Comparison of ENCODE assay signal across 8 cellular contexts in the genomic region with DNA sequence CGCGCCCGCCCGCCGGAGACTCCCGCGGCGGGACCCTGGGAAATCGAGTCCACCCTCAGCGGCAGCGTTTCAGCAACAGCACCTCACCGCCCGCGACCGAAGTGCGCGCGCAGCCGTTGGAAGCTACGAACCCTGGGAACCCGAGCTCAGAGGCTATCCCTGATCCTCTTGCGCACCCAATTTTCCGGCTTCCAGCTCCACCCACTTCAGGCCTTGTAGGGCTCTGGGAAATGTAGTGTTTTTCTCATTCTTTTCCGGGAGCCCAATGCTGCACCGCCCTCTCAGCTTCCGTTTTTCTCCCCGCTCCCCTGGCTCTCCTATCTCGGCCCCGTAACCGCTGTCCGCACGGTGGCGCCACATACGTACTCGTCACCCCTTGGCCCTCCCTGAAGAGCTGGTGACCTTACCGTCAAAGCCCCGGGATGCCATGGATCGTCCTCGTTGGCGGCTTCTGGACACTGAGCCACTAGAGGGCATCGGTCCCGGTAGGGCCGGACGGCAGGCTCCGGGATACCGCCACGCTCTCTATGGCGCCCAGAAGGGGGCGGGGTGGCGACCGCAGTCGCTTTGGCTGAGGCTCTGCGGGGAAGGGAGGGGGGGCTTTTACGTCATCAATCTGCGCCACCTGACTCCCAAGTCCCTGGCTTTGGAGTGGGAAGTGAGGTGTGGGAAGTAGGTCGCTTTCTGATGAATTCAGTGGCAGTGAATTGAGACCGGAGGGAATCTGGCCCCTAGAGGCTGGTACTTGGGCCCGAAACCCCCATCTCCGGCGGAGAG. TPM values are rescaled to one million over a fixed set of nuclear protein-coding genes. Genes with fewer than 3 reads are reported as not detected.
A peak's percentile ranks its signal among the peaks of the same experiment; 100 is the strongest.
DNase-seq lines count a peak whose midpoint lies in the region; ATAC-seq and TF ChIP-seq lines count a peak whose summit lies in the region.

A gene (plus strand): TSS at position 687 of the 777 bp plus-strand sequence. CDS start 3,948 bp downstream, outside the sequence.
A gene (minus strand): TSS at position 102 of the 777 bp plus-strand sequence. CDS start 225 bp downstream, outside the sequence.

- no peaks in the 10 kb centered on the region for H3K9me2 ChIP-seq in PC-9 (ENCODE audit: insufficient read depth)

- intact Hi-C loops in PC-9 (cut with micrococcal nuclease; ENCODE audit: unreplicated experiment): loop anchor here (1.0 kb wide), 2 partner anchors 305 to 611 kb away; a partner anchor contains a TSS

- H3K27me3 Mint-ChIP-seq in activated T-cell treated with anti-CD3 and anti-CD28 coated beads, Interleukin-2, amount 50 U/mL, for 24 hours: no peaks in the 10 kb centered on the region

- peak within 1 kb of the TSS; percentile 99 for H3K4me3 Mint-ChIP-seq in activated T-cell treated with anti-CD3 and anti-CD28 coated beads, Interleukin-2, amount 50 U/mL, for 24 hours

- peak within 1 kb of the TSS; percentile 95 for H3K4me3 ChIP-seq in Jurkat, Clone E6-1 (ENCODE audit: low read length)
- H3K4me3 ChIP-seq in PC-9 (peak within 1 kb of the TSS; percentile 92), mucosa of stomach (ENCODE audit: low read length) (peak within 1 kb of the TSS; percentile 96)

- peaks cover 83% of the 10 kb centered on the region for H3K79me2 ChIP-seq in PC-9 (ENCODE audit: low read depth)

- H3K4me1 ChIP-seq in PC-9 (replicated peaks; ENCODE audit: insufficient read depth) (peaks cover 25% of the 10 kb centered on the region; the same call in 1 of the 2 replicates), mucosa of stomach (ENCODE audit: control insufficient read depth, insufficient read depth, low read length) (no peaks in the 10 kb centered on the region)

- peak within 1 kb of the TSS; percentile 87 for H2AFZ ChIP-seq in PC-9

- no peaks in the 10 kb centered on the region for H3K27me3 ChIP-seq in PC-9 (ENCODE audit: insufficient read depth, low read depth)
- H3K27me3 ChIP-seq in mucosa of stomach (ENCODE audit: control insufficient read depth, insufficient read depth, low read length): no peaks in the 10 kb centered on the region

- H4K20me1 ChIP-seq in PC-9 (ENCODE audit: insufficient read depth): peaks cover 6% of the 10 kb centered on the region

- peaks cover 38% of the 10 kb centered on the region for H3K36me3 ChIP-seq in PC-9 (ENCODE audit: low read depth)
- no peaks in the 10 kb centered on the region for H3K36me3 ChIP-seq in mucosa of stomach (ENCODE audit: control insufficient read depth, insufficient read depth, low read length)

- peak; percentile 91 for TF ChIP-seq CTCF in PC-9 (conservative IDR thresholded peaks at IDR 0.05)

- no peaks in the 10 kb centered on the region for H3K9me3 ChIP-seq in PC-9 (ENCODE audit: insufficient read depth, low read depth)
- H3K9me3 ChIP-seq in mucosa of stomach (ENCODE audit: control insufficient read depth, low read length): no peaks in the 10 kb centered on the region

- H3K27ac ChIP-seq in PC-9: peak within 1 kb of the TSS; percentile 93

- peaks cover 9% of the 10 kb centered on the region; the same call in 1 of the 2 replicates for H3F3A ChIP-seq in PC-9 (ENCODE audit: insufficient read depth, low read depth)

- H3K36me3 Mint-ChIP-seq in activated T-cell treated with anti-CD3 and anti-CD28 coated beads, Interleukin-2, amount 50 U/mL, for 24 hours (ENCODE audit: low read depth): peaks cover 60% of the 10 kb centered on the region

- H3K4me1 Mint-ChIP-seq in activated T-cell treated with anti-CD3 and anti-CD28 coated beads, Interleukin-2, amount 50 U/mL, for 24 hours (ENCODE audit: low read depth): peaks cover 40% of the 10 kb centered on the region

- H3K27ac Mint-ChIP-seq in activated T-cell treated with anti-CD3 and anti-CD28 coated beads, Interleukin-2, amount 50 U/mL, for 24 hours: peak within 1 kb of the TSS; percentile 99

- H3K4me2 ChIP-seq in PC-9: peak within 1 kb of the TSS; percentile 97

- ATAC-seq in GM21576 (IDR thresholded peaks at IDR 0.05; ENCODE audit: unreplicated experiment): peak; percentile 86

- DNase-seq in DMS153 treated with DMSO at 0.1 percent for 48 hours (lab: John Stamatoyannopoulos, UW; ENCODE audit: unreplicated experiment): peak; percentile 100
- peak; percentile 98 for DNase-seq in Jurkat, Clone E6-1 (ENCODE audit: low read depth, low spot score)
- DNase-seq in PC-9: peak; percentile 96 to 98
- peak; percentile 97 for DNase-seq in activated T-cell treated with anti-CD3 and anti-CD28 coated beads, Interleukin-2, amount 50 U/mL, for 24 hours
- DNase-seq in erythroblast (lab: John Stamatoyannopoulos, UW): peak; percentile 100
- DNase-seq in stimulated activated CD8-positive, alpha-beta memory T cell treated with anti-CD3 and anti-CD28 coated beads, Interleukin-7, amount 100 ng/mL, for 24 hours (ENCODE audit: low read depth): peak; percentile 93

- CTCF ChIA-PET in PC-9 (lab: Charles Lee): interaction anchor here (0.6 to 0.9 kb wide), 10 partner anchors 29 to 1246 kb away, joined by 3 to 9 read pairs (median 4); a partner anchor contains a TSS

- POLR2A ChIA-PET in PC-9 (lab: Charles Lee; ENCODE audit: unreplicated experiment): interaction anchor here (0.5 to 0.9 kb wide), 11 partner anchors 11 to 1551 kb away, joined by 3 to 17 read pairs (median 4); a partner anchor contains a TSS

- no TSS peak for BruUV-seq in PC-9 (replicated peaks; lab: Mats Ljungman, UMichigan)

- peak; percentile 77 for TF ChIP-seq POLR2A in erythroblast (IDR thresholded peaks at IDR 0.05; ENCODE audit: low read length)

- H3K9me3 Mint-ChIP-seq in activated T-cell treated with anti-CD3 and anti-CD28 coated beads, Interleukin-2, amount 50 U/mL, for 24 hours: no peaks in the 10 kb centered on the region

- H3K9ac ChIP-seq in mucosa of stomach (ENCODE audit: low read length): peak within 1 kb of the TSS; percentile 97

RNA-seq across cellular contexts. Expression of the first gene that starts in this region (rescaled TPM):
- 10.4 TPM for polyA plus RNA-seq in Jurkat, Clone E6-1 (2012; ENCODE audit: insufficient read depth, insufficient read length)
- 13.7 and 19.6 TPM in 2 replicates for total RNA-seq in PC-9 (2021)

RNA-seq across cellular contexts. Expression of the second gene that starts in this region (rescaled TPM):
- 47.1 TPM for polyA plus RNA-seq in Jurkat, Clone E6-1 (2012; ENCODE audit: insufficient read depth, insufficient read length)
- total RNA-seq in PC-9 (2021): 104 and 123 TPM in 2 replicates

Comparison
In these comparisons a context has a peak if more than half of its experiments do, and no peak if none do; other contexts are left out.
1. Peak in every context shown above with its lines: DNase-seq, ATAC-seq, H3K4me3 ChIP-seq and H3K27ac ChIP-seq.